9 cellular contexts compared by ENCODE assay signal in genomic region chr2:47323009-47323821, GRCh38. TPM values are rescaled to one million over a fixed set of nuclear protein-coding genes. Genes with fewer than 3 reads are reported as not detected.
DNase-seq lines count a peak whose midpoint lies in the region; ATAC-seq lines count a peak whose summit lies in the region.
"Had no signal": no experiment of that assay in that cellular context is flagged by ENCODE, and none has a peak within 500 bp of the region (broad histone marks: within the 10 kb centered on the region; RNA-seq: fewer than 3 reads in every experiment).

No MANE protein-coding gene starts in this region.

- no peak overlapping the region for H3K4me2 ChIP-seq in mesendoderm (ENCODE audit: low read length)

- peaks cover 7% of the 10 kb centered on the region in 2 donors for H3K27me3 Mint-ChIP-seq in CD4-positive, alpha-beta memory T cell

- no peaks in the 10 kb centered on the region for H3K36me3 ChIP-seq in CD4-positive, alpha-beta memory T cell (ENCODE audit: insufficient read depth, low read length)
- H3K36me3 ChIP-seq in mesendoderm (ENCODE audit: control insufficient read depth, insufficient read depth, low read length), result no peaks in the 10 kb centered on the region

- no CpG with 5 or more reads among the region's 12 CpGs for WGBS in mesendoderm (ENCODE audit: extremely low coverage, insufficient coverage, low lambda C conversion rate)

- no peaks in the 10 kb centered on the region for H3K4me1 Mint-ChIP-seq in CD4-positive, alpha-beta memory T cell

- no peak overlapping the region for H2AK5ac ChIP-seq in mesendoderm (ENCODE audit: low read length)

- H3K79me1 ChIP-seq in mesendoderm (ENCODE audit: low read length), result no peaks in the 10 kb centered on the region

- intact Hi-C loops in CD4-positive, alpha-beta memory T cell (cut with micrococcal nuclease), result loop anchor here (1.0 to 5.0 kb wide), 3 partner anchors 50 to 666 kb away; no protein-coding TSS in a partner anchor

- no peak overlapping the region for H2BK5ac ChIP-seq in mesendoderm (ENCODE audit: low read length)

- no peak overlapping the region for H3K18ac ChIP-seq in mesendoderm (ENCODE audit: low read length)

- no peaks in the 10 kb centered on the region for H3K27me3 ChIP-seq in CD4-positive, alpha-beta memory T cell (ENCODE audit: insufficient read depth, low read length)
- H3K27me3 ChIP-seq in mesendoderm (ENCODE audit: insufficient read depth, low read length, poor library complexity), result no peaks in the 10 kb centered on the region

- H4K8ac ChIP-seq in mesendoderm (ENCODE audit: low read depth, low read length), result no peak overlapping the region

- CTCF ChIA-PET in CD4-positive, alpha-beta memory T cell (lab: Charles Lee; ENCODE audit: partially characterized antibody), result interaction anchor here (0.6 to 2.4 kb wide), 6 partner anchors 9 to 670 kb away, joined by 3 to 12 read pairs (median 4); no protein-coding TSS in a partner anchor

- no peaks in the 10 kb centered on the region for H3K9me3 Mint-ChIP-seq in CD4-positive, alpha-beta memory T cell
- H3K9me3 Mint-ChIP-seq: T-helper 1 cell treated with Interleukin-12 subunit alpha and Interleukin-12 subunit beta and Interleukin-4 antibody, amounts not matched to agents 30 μg/mL and 1 μg/mL, for 36 hours had no signal

- H3K23ac ChIP-seq in mesendoderm (ENCODE audit: low read length), result no peak overlapping the region

- H3K79me2 ChIP-seq in mesendoderm (ENCODE audit: control insufficient read depth, insufficient read depth, low read length), result no peaks in the 10 kb centered on the region

- POLR2A ChIA-PET in CD4-positive, alpha-beta memory T cell (lab: Charles Lee; ENCODE audit: partially characterized antibody), result no interaction called here

- peak overlapping the region; percentile 44 for H3K56ac ChIP-seq in mesendoderm (ENCODE audit: low read length)

- DNase-seq in CD4-positive, alpha-beta memory T cell, result peak; percentile 44 to 57 (median 50)
- DNase-seq in NCI-H774 (lab: John Stamatoyannopoulos, UW), result peak; percentile 65
- DNase-seq in activated CD4-positive, alpha-beta T cell treated with anti-CD3 and anti-CD28 coated beads, Interleukin-2, amount 50 U/mL, for 4 hours, result peak; percentile 44 to 48
- DNase-seq in ecto neural progenitor cell (ENCODE audit: low spot score), result peak; percentile 84
- peak; percentile 82 for DNase-seq in mesendoderm
- DNase-seq in stimulated activated CD8-positive, alpha-beta memory T cell treated with anti-CD3 and anti-CD28 coated beads, Interleukin-2, amount 100 ng/mL, for 1 hour (ENCODE audit: low read depth in 2 of 2), result peak; percentile 22 to 30

- no peak overlapping the region for H3K27ac Mint-ChIP-seq in CD4-positive, alpha-beta memory T cell
- H3K27ac Mint-ChIP-seq: T-helper 1 cell treated with Interleukin-12 subunit alpha and Interleukin-12 subunit beta and Interleukin-4 antibody, amounts not matched to agents 30 μg/mL and 1 μg/mL, for 36 hours had no signal

- no peaks in the 10 kb centered on the region for H3K4me1 ChIP-seq in CD4-positive, alpha-beta memory T cell (ENCODE audit: insufficient read depth, low read length)
- peaks cover 2% of the 10 kb centered on the region for H3K4me1 ChIP-seq in mesendoderm (ENCODE audit: control insufficient read depth, low read depth, low read length)

- no peak overlapping the region for H4K5ac ChIP-seq in mesendoderm (ENCODE audit: low read length)

- H3K36me3 Mint-ChIP-seq in CD4-positive, alpha-beta memory T cell, result no peaks in the 10 kb centered on the region

- H3K9me3 ChIP-seq in CD4-positive, alpha-beta memory T cell (ENCODE audit: control insufficient read depth in 1 of 2, low read length in 2 of 2), result no peaks in the 10 kb centered on the region

- H2BK120ac ChIP-seq in mesendoderm (ENCODE audit: low read depth, low read length), result no peak overlapping the region

- H3K4me3 Mint-ChIP-seq in CD4-positive, alpha-beta memory T cell, result no peak overlapping the region
- H3K4me3 Mint-ChIP-seq: T-helper 1 cell treated with Interleukin-12 subunit alpha and Interleukin-12 subunit beta and Interleukin-4 antibody, amounts not matched to agents 30 μg/mL and 1 μg/mL, for 36 hours had no signal

- ATAC-seq in GM19395 (IDR thresholded peaks at IDR 0.05; ENCODE audit: unreplicated experiment) (peak; percentile 86), HG03520 (IDR thresholded peaks at IDR 0.05; ENCODE audit: unreplicated experiment) (peak; percentile 83)

- H3K4me3 ChIP-seq in CD4-positive, alpha-beta memory T cell (ENCODE audit: low read length in 2 of 2), result no peak overlapping the region
- no peak overlapping the region for H3K4me3 ChIP-seq in mesendoderm (ENCODE audit: low read length)

- no peak overlapping the region for H3K4ac ChIP-seq in mesendoderm (ENCODE audit: low read depth, low read length)

- no peak overlapping the region for H3K9ac ChIP-seq in mesendoderm (ENCODE audit: low read length)

- no peak overlapping the region for H3K27ac ChIP-seq in CD4-positive, alpha-beta memory T cell (ENCODE audit: low read depth, low read length)
- no peak overlapping the region for H3K27ac ChIP-seq in mesendoderm (ENCODE audit: low read depth, low read length)

- H2BK15ac ChIP-seq in mesendoderm (replicated peaks; ENCODE audit: low read depth), result no peak overlapping the region

RNA-seq across cellular contexts. Expression of gene EPCAM, which starts 45.9 kb away (rescaled TPM):
- total RNA-seq in CD4-positive, alpha-beta memory T cell, result not detected
- polyA plus RNA-seq in CD4-positive, alpha-beta memory T cell, result not detected
- polyA plus RNA-seq in mesendoderm (2013, experiment 1 of 2), result 141 TPM
- 147 TPM for polyA plus RNA-seq in mesendoderm (2013, experiment 2 of 2)

Comparison
In these comparisons a context has a peak if more than half of its experiments do, and no peak if none do; other contexts are left out.
1. DNase-seq: peak in every context shown above with its lines; median percentile 84 in ecto neural progenitor cell; 82 in mesendoderm; 65 in NCI-H774; 50 in CD4-positive, alpha-beta memory T cell; 46 in activated CD4-positive, alpha-beta T cell treated with anti-CD3 and anti-CD28 coated beads, Interleukin-2, amount 50 U/mL, for 4 hours; 26 in stimulated activated CD8-positive, alpha-beta memory T cell treated with anti-CD3 and anti-CD28 coated beads, Interleukin-2, amount 100 ng/mL, for 1 hour.